In the genomic region with DNA sequence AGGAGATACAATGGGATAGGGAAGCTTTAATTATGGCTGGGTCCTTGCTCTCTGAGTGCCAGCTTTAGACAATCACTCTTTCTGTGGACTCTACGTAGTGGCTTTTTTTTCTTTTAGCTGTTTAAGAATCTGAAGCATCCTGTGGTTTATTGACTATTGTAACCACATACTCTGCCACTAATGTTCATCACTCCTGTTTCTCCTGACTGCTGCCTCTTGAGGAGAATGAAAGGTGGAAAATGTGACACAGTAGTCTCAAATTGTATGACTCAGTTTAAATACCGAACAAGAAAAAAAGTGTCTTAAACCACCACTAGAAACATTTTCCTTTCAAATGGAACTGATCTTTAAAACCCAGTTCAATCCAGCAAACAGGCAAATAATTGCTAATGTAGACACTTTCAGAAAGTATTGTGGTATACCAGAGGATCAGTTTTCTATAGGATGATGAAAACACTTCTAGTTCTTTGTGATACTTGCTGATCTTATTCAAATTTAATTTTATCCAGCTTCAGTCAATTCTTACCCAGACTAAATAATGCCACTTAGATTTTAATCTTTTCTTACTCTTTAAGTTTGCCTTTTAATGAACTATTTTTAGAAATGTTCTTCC, we compare ENCODE assay signal across 8 cellular contexts.
DNase-seq lines count a peak whose midpoint lies in the region; ATAC-seq and TF ChIP-seq lines count a peak whose summit lies in the region.

No MANE protein-coding gene starts in this region.

- intact Hi-C loops in lower lobe of right lung (cut with DNase I) = no loop called here

- DNase-seq in COLO829 (ENCODE audit: low spot score) = peak; percentile 4
- peak; percentile 29 for DNase-seq in Jurkat, Clone E6-1 (ENCODE audit: low read depth, low spot score)
- peak; percentile 75 for DNase-seq in amniotic epithelial cell (ENCODE audit: low read depth)
- DNase-seq in lower lobe of right lung = no peak
- DNase-seq in NAMALWA (ENCODE audit: low spot score) = no peak
- no peak for DNase-seq in T-cell

- peaks cover 0 to 12% (median 0%) of the 10 kb centered on the region in 3 donors for H3K4me1 Mint-ChIP-seq in T-cell

- H3K9me3 ChIP-seq in lower lobe of right lung = no peaks in the 10 kb centered on the region

- H3K27me3 ChIP-seq in lower lobe of right lung (ENCODE audit: low read depth) = no peaks in the 10 kb centered on the region

- no peaks in the 10 kb centered on the region for H3K27me3 Mint-ChIP-seq in T-cell

- ATAC-seq in lower lobe of right lung (peak; percentile 23 to 52), GM18870 (IDR thresholded peaks at IDR 0.05; ENCODE audit: unreplicated experiment) (no peak), T-cell (replicated peaks in 1 of 4) (no peak), HG03457 (IDR thresholded peaks at IDR 0.05; ENCODE audit: unreplicated experiment) (no peak)

- no peak overlapping the region for H3K27ac Mint-ChIP-seq in T-cell

- H3K4me3 Mint-ChIP-seq in T-cell = no peak overlapping the region

- no peak for TF ChIP-seq CTCF in lower lobe of right lung (IDR thresholded peaks at IDR 0.05)

- no peak overlapping the region for H3K27ac ChIP-seq in lower lobe of right lung

- peaks cover 0 to 4% (median 0%) of the 10 kb centered on the region in 3 donors for H3K9me3 Mint-ChIP-seq in T-cell

- H3K4me3 ChIP-seq in Jurkat, Clone E6-1 (ENCODE audit: low read length) = no peak overlapping the region
- no peak overlapping the region for H3K4me3 ChIP-seq in lower lobe of right lung

- POLR2A ChIA-PET in T-cell (lab: Charles Lee) = no interaction called here

- H3K36me3 Mint-ChIP-seq in T-cell = no peaks in the 10 kb centered on the region

- CTCF ChIA-PET in T-cell (lab: Charles Lee) = no interaction called here

- no peaks in the 10 kb centered on the region for H3K36me3 ChIP-seq in lower lobe of right lung

- no peaks in the 10 kb centered on the region for H3K4me1 ChIP-seq in lower lobe of right lung

Comparison
In these comparisons a context has a peak if more than half of its experiments do, and no peak if none do; other contexts are left out.
1. DNase-seq: peak in COLO829 (single experiment), Jurkat, Clone E6-1 (single experiment) and amniotic epithelial cell (single experiment); none in lower lobe of right lung (single experiment), NAMALWA (single experiment) and T-cell (0 of 34).
2. ATAC-seq: peak in lower lobe of right lung (2 of 2); none in GM18870 (single experiment), T-cell (0 of 4) and HG03457 (single experiment).